8 cellular contexts compared by ENCODE assay signal in genomic region chrX:102599950-102600579, GRCh38. TPM values are rescaled to one million over a fixed set of nuclear protein-coding genes. Genes with fewer than 3 reads are reported as not detected.
DNase-seq lines count a peak whose midpoint lies in the region; ATAC-seq, FAIRE-seq and TF ChIP-seq lines count a peak whose summit lies in the region.

No MANE protein-coding gene starts in this region.

- H3K27ac ChIP-seq in HUES48 (ENCODE audit: low read depth, low read length) (peak overlapping the region; percentile 45), astrocyte (ENCODE audit: low read depth, low read length) (peak overlapping the region; percentile 86), smooth muscle cell (ENCODE audit: low read depth) (peak overlapping the region; percentile 62)

- H3K27ac Mint-ChIP-seq in astrocyte (ENCODE audit: unreplicated experiment), result peak overlapping the region; percentile 92
- H3K27ac Mint-ChIP-seq in immature natural killer cell, result peak overlapping the region; percentile 91 to 98 (median 97)

- DNase-seq in BE2C (no peak), astrocyte (ENCODE audit: low read depth) (peak; percentile 20), immature natural killer cell (no peak), smooth muscle cell (lab: John Stamatoyannopoulos, UW; ENCODE audit: unreplicated experiment) (no peak), NCI-H128 (lab: John Stamatoyannopoulos, UW; ENCODE audit: unreplicated experiment) (no peak), NCI-H1930 (lab: John Stamatoyannopoulos, UW) (no peak)

- no peaks in the 10 kb centered on the region for H3K27me3 ChIP-seq in BE2C
- H3K27me3 ChIP-seq in HUES48 (ENCODE audit: control insufficient read depth, insufficient read depth, low read length), result no peaks in the 10 kb centered on the region
- no peaks in the 10 kb centered on the region for H3K27me3 ChIP-seq in astrocyte (ENCODE audit: insufficient read depth, low read length)
- H3K27me3 ChIP-seq in smooth muscle cell (ENCODE audit: low read depth), result no peaks in the 10 kb centered on the region

- peak overlapping the region; percentile 99 for H3K4me3 Mint-ChIP-seq in astrocyte (ENCODE audit: unreplicated experiment)
- peak overlapping the region; percentile 92 to 100 (median 98) for H3K4me3 Mint-ChIP-seq in immature natural killer cell

- H4K20me1 ChIP-seq in astrocyte (ENCODE audit: insufficient read depth, low read length), result peaks cover 5% of the 10 kb centered on the region
- no peaks in the 10 kb centered on the region for H4K20me1 ChIP-seq in smooth muscle cell (ENCODE audit: low read depth)

- H3F3A ChIP-seq in smooth muscle cell (ENCODE audit: low read depth), result no peaks in the 10 kb centered on the region

- H2AFZ ChIP-seq in astrocyte (ENCODE audit: low read depth, low read length) (peak overlapping the region; percentile 92), smooth muscle cell (ENCODE audit: low read depth) (peak overlapping the region; percentile 85)

- peaks cover 2% of the 10 kb centered on the region for H3K4me1 Mint-ChIP-seq in astrocyte (ENCODE audit: low read depth, unreplicated experiment)
- peaks cover 30 to 35% of the 10 kb centered on the region in 2 donors for H3K4me1 Mint-ChIP-seq in immature natural killer cell

- H3K36me3 ChIP-seq in BE2C, result no peaks in the 10 kb centered on the region; the same call in 1 of the 2 replicates
- H3K36me3 ChIP-seq in HUES48 (ENCODE audit: control insufficient read depth, insufficient read depth, low read length), result peaks cover 14% of the 10 kb centered on the region
- H3K36me3 ChIP-seq in astrocyte (ENCODE audit: insufficient read depth, low read length), result peaks cover 6% of the 10 kb centered on the region
- H3K36me3 ChIP-seq in smooth muscle cell (ENCODE audit: low read depth), result no peaks in the 10 kb centered on the region

- TF ChIP-seq CTCF in BE2C (IDR thresholded peaks at IDR 0.05; ENCODE audit: low read depth, low read length) (no peak), astrocyte (IDR thresholded peaks at IDR 0.05; ENCODE audit: insufficient read depth, low read depth, low read length) (no peak), smooth muscle cell (IDR thresholded peaks at IDR 0.05; ENCODE audit: borderline replicate concordance, insufficient read depth, poor library complexity, severe bottlenecking) (no peak)

- H3K9me3 ChIP-seq in BE2C (no peaks in the 10 kb centered on the region), HUES48 (ENCODE audit: control insufficient read depth, insufficient read depth, low read length) (peaks cover 18% of the 10 kb centered on the region), astrocyte (ENCODE audit: insufficient read depth, low read depth, low read length) (no peaks in the 10 kb centered on the region), smooth muscle cell (replicated peaks; ENCODE audit: low read depth) (no peaks in the 10 kb centered on the region)

- H3K9ac ChIP-seq in HUES48 (ENCODE audit: low read depth, low read length) (peak overlapping the region; percentile 81), astrocyte (ENCODE audit: low read length) (peak overlapping the region; percentile 92), smooth muscle cell (ENCODE audit: low read depth) (peak overlapping the region; percentile 62)

- H3K36me3 Mint-ChIP-seq in astrocyte (ENCODE audit: low read depth, unreplicated experiment) (peaks cover 4% of the 10 kb centered on the region), immature natural killer cell (no peaks in the 10 kb centered on the region)

- peak; percentile 20 for ATAC-seq in GM19438 (IDR thresholded peaks at IDR 0.05; ENCODE audit: low read depth, unreplicated experiment)

- 32% methylated on average over 6 of the region's 6 CpGs for WGBS in smooth muscle cell (ENCODE audit: low lambda C conversion rate)

- FAIRE-seq in astrocyte (lab: Jason Lieb, UNC), result peak; percentile 93

- H3K27me3 Mint-ChIP-seq in astrocyte (ENCODE audit: low read depth, unreplicated experiment) (no peaks in the 10 kb centered on the region), immature natural killer cell (ENCODE audit: low read depth in 3 of 3) (peaks cover 0 to 10% (median 10%) of the 10 kb centered on the region in 3 donors)

- H3K9me3 Mint-ChIP-seq in astrocyte (ENCODE audit: unreplicated experiment) (no peaks in the 10 kb centered on the region), immature natural killer cell (no peaks in the 10 kb centered on the region)

- peak overlapping the region; percentile 90 for H3K4me3 ChIP-seq in BE2C (ENCODE audit: low read depth, low read length)
- peak overlapping the region; percentile 78 for H3K4me3 ChIP-seq in HUES48 (ENCODE audit: low read depth, low read length)
- peak overlapping the region; percentile 82 for H3K4me3 ChIP-seq in astrocyte (ENCODE audit: insufficient read depth, low read depth, low read length)
- H3K4me3 ChIP-seq in smooth muscle cell, result peak overlapping the region; percentile 76

- H3K4me2 ChIP-seq in astrocyte (ENCODE audit: low read length) (peak overlapping the region; percentile 94), smooth muscle cell (peak overlapping the region; percentile 86)

- H3K79me2 ChIP-seq in astrocyte (ENCODE audit: insufficient read depth, low read length) (peaks cover 31% of the 10 kb centered on the region), smooth muscle cell (ENCODE audit: low read depth) (no peaks in the 10 kb centered on the region)

- H3K4me1 ChIP-seq in BE2C (no peaks in the 10 kb centered on the region), HUES48 (ENCODE audit: control insufficient read depth, insufficient read depth, low read length) (no peaks in the 10 kb centered on the region), astrocyte (ENCODE audit: insufficient read depth, low read length) (peaks cover 11% of the 10 kb centered on the region), smooth muscle cell (ENCODE audit: low read depth) (no peaks in the 10 kb centered on the region)

RNA-seq across cellular contexts. Expression of gene ARMCX5, which starts 0.8 kb away (rescaled TPM):
- polyA plus RNA-seq in BE2C (2012; ENCODE audit: insufficient read depth, insufficient read length, low read depth), result 15.9 TPM
- total RNA-seq in astrocyte (8.1 and 9.6 TPM in 2 replicates), smooth muscle cell (12.9 and 18.9 TPM in 2 replicates)
- polyA plus RNA-seq in immature natural killer cell (10 to 100 TPM in 1 of 3 donors, 1 to 10 TPM in 2; 5.3 to 10.4 (median 8.3) TPM), smooth muscle cell (5.7 and 7.2 TPM in 2 replicates)

RNA-seq across cellular contexts. Expression of gene GPRASP1, which starts 51.2 kb away (rescaled TPM):
- 0.54 TPM for polyA plus RNA-seq in BE2C (2012; ENCODE audit: insufficient read depth, insufficient read length, low read depth)
- 2.3 and 2.7 TPM in 2 replicates for total RNA-seq in astrocyte
- polyA plus RNA-seq in immature natural killer cell, result 1 to 10 TPM in 1 of 3 donors, under 1 TPM in 1, not detected in 1; 0.41 to 1.5 TPM
- 2.5 and 2.6 TPM in 2 replicates for total RNA-seq in smooth muscle cell
- 1.8 and 1.9 TPM in 2 replicates for polyA plus RNA-seq in smooth muscle cell
